ENCODE assay signal across 8 cellular contexts in the genomic region with DNA sequence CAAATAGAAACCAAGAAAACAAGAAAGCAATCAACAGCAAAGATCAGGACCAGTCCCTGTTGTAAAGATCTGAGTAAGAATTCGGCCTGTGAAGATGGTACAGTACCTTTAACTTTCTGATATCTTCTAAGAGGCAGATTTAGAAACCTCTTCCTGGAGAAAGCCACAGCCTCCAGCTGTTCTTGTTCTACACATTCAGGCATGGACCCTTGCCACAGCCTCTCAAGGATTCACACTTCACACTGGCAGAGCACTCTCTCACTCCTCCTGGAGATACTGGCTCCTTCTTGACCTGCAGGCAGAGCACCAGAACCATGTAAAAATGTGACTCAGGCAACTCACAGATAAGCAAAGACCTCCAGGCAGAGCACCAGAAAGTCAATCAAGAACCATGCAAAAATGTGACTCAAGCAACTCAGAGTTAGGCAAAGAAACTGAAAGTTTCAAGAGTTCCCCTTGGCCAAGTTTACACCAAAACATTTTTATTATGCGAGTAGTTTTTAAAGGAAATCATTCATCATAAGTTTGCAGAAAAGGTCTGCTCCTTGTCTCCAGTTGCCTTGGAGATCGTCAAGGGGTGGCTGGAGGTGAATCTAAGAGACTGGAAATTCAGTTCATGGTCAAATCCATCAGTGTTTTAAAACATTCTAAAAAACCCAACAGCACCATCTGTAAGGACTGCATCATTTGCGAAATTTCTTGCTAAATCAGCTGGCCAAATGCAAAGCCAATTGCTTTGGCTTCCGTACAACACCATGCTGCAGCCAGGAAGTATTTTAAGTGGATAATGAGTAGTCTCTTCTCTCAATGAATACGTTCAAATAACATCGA.
DNase-seq lines count a peak whose midpoint lies in the region; ATAC-seq and TF ChIP-seq lines count a peak whose summit lies in the region.

No MANE protein-coding gene starts in this region.

- POLR2A ChIA-PET in GM10248 (lab: Yijun Ruan, JAX), result no interaction called here

- intact Hi-C loops in activated CD4-positive, alpha-beta T cell treated with anti-CD3 and anti-CD28 coated beads, Interleukin-2, amount 10 ng/mL, durations not matched to agents 24 days and 14 days (cut with micrococcal nuclease), result loop anchor here (1.0 to 10.0 kb wide), 13 partner anchors 11 to 353 kb away; a partner anchor contains a TSS
- intact Hi-C loops in sigmoid colon (cut with DNase I), result loop anchor here (2.0 kb wide), 1 partner anchor 159 kb away; a partner anchor contains a TSS

- peaks cover 0 to 45% (median 31%) of the 10 kb centered on the region in 4 donors for H3K4me1 ChIP-seq in sigmoid colon

- peaks cover 9% of the 10 kb centered on the region for H3K9me3 Mint-ChIP-seq in activated CD4-positive, alpha-beta T cell treated with anti-CD3 and anti-CD28 coated beads, Interleukin-2, amount 10 ng/mL, durations not matched to agents 24 days and 14 days

- peak; percentile 63 for ATAC-seq in GM21390 (IDR thresholded peaks at IDR 0.05; ENCODE audit: unreplicated experiment)

- H3K36me3 Mint-ChIP-seq in activated CD4-positive, alpha-beta T cell treated with anti-CD3 and anti-CD28 coated beads, Interleukin-2, amount 10 ng/mL, durations not matched to agents 24 days and 14 days (ENCODE audit: low read depth), result no peaks in the 10 kb centered on the region

- WGBS in sigmoid colon, 2 donors, result 34 to 81% methylated on average over 7 of the region's 7 CpGs

- H3K27ac Mint-ChIP-seq in activated CD4-positive, alpha-beta T cell treated with anti-CD3 and anti-CD28 coated beads, Interleukin-2, amount 10 ng/mL, durations not matched to agents 24 days and 14 days, result peak overlapping the region; percentile 98

- TF ChIP-seq CTCF in GM10248 (IDR thresholded peaks at IDR 0.05; ENCODE audit: control extremely low read depth, extremely low read depth, low read depth, missing control alignments) (no peak), sigmoid colon (IDR thresholded peaks at IDR 0.05) (no peak)

- TF ChIP-seq EP300 in sigmoid colon (IDR thresholded peaks at IDR 0.05), result no peak

- peak overlapping the region in 1 of 4 donors; percentile 0 for H3K4me3 ChIP-seq in sigmoid colon

- H3K27me3 Mint-ChIP-seq in activated CD4-positive, alpha-beta T cell treated with anti-CD3 and anti-CD28 coated beads, Interleukin-2, amount 10 ng/mL, durations not matched to agents 24 days and 14 days, result no peaks in the 10 kb centered on the region

- H3K4me1 Mint-ChIP-seq in activated CD4-positive, alpha-beta T cell treated with anti-CD3 and anti-CD28 coated beads, Interleukin-2, amount 10 ng/mL, durations not matched to agents 24 days and 14 days, result peaks cover 81% of the 10 kb centered on the region

- no peaks in the 10 kb centered on the region for H3K36me3 ChIP-seq in sigmoid colon

- DNase-seq in GM10248 (ENCODE audit: extremely low spot score), result peak; percentile 22
- DNase-seq in HT1080 (ENCODE audit: low read depth), result peak; percentile 58
- peak; percentile 87 for DNase-seq in activated CD4-positive, alpha-beta T cell treated with anti-CD3 and anti-CD28 coated beads, Interleukin-2, amount 10 ng/mL, durations not matched to agents 24 days and 14 days
- peak; percentile 97 for DNase-seq in fibroblast of peridontal ligament (ENCODE audit: extremely low read depth)
- peak; percentile 76 for DNase-seq in sigmoid colon
- DNase-seq in cortex of kidney (lab: John Stamatoyannopoulos, UW), result no peak
- DNase-seq in NCI-H128 (lab: John Stamatoyannopoulos, UW; ENCODE audit: unreplicated experiment), result no peak

- H3K9me3 ChIP-seq in sigmoid colon, result no peaks in the 10 kb centered on the region

- peak overlapping the region; percentile 52 for H3K4me3 Mint-ChIP-seq in activated CD4-positive, alpha-beta T cell treated with anti-CD3 and anti-CD28 coated beads, Interleukin-2, amount 10 ng/mL, durations not matched to agents 24 days and 14 days

- TF ChIP-seq POLR2A in sigmoid colon (IDR thresholded peaks at IDR 0.05), result no peak

- H3K27me3 ChIP-seq in sigmoid colon, result no peaks in the 10 kb centered on the region

- peak overlapping the region; percentile 35 to 77 (median 62) for H3K27ac ChIP-seq in sigmoid colon

- CTCF ChIA-PET in GM10248 (lab: Yijun Ruan, JAX), result interaction anchor here (1.0 kb wide), 1 partner anchor 31 kb away, joined by 3 read pairs; no protein-coding TSS in a partner anchor

Comparison
In these comparisons a context has a peak if more than half of its experiments do, and no peak if none do; other contexts are left out.
1. DNase-seq: peak in GM10248 (single experiment), HT1080 (single experiment), activated CD4-positive, alpha-beta T cell treated with anti-CD3 and anti-CD28 coated beads, Interleukin-2, amount 10 ng/mL, durations not matched to agents 24 days and 14 days (single experiment), fibroblast of peridontal ligament (single experiment) and sigmoid colon (single experiment); none in cortex of kidney (single experiment) and NCI-H128 (single experiment).